1 cellular context compared by ENCODE assay signal in genomic region chr2:233867993-233868532, GRCh38.
TF ChIP-seq lines count a peak whose summit lies in the region.

Gene MSL3B, minus strand, starts transcription at chr2:233868386.

TF ChIP-seq in K562, 482 proteins besides CTCF, POLR2A, EP300 and RAD21 (continued from another document and continues in another):
- TF ChIP-seq ZBTB40 (IDR thresholded peaks at IDR 0.05) (no peak), ZBTB40 (CRISPR knock-in tag; IDR thresholded peaks at IDR 0.05) (no peak), PPARD (CRISPR knock-in tag; IDR thresholded peaks at IDR 0.05) (no peak), POLR2G (IDR thresholded peaks at IDR 0.05; ENCODE audit: low read depth, low read length) (peak; percentile 85), NCOA6 (IDR thresholded peaks at IDR 0.05) (peak; percentile 66; the same call in 1 of the 2 replicates), ZNF41 (CRISPR knock-in tag; conservative IDR thresholded peaks at IDR 0.05) (no peak), SMAD3 (CRISPR knock-in tag; conservative IDR thresholded peaks at IDR 0.05) (no peak), FOXO4 (CRISPR knock-in tag; IDR thresholded peaks at IDR 0.05) (no peak), KDM5B (IDR thresholded peaks at IDR 0.05; ENCODE audit: insufficient replicate concordance, low read depth, low read length) (peak; percentile 52), ZFP1 (CRISPR knock-in tag; IDR thresholded peaks at IDR 0.05) (no peak), ARID2 (IDR thresholded peaks at IDR 0.05) (no peak), ZNF830 (CRISPR knock-in tag; IDR thresholded peaks at IDR 0.05) (no peak), E2F6 (IDR thresholded peaks at IDR 0.05; ENCODE audit: borderline replicate concordance in 1 of 2, extremely low read depth in 1 of 2, insufficient read depth in 1 of 2, insufficient read length in 1 of 2, low read depth in 1 of 2, low read length in 1 of 2, poor library complexity in 1 of 2, severe bottlenecking in 1 of 2) (peak; percentile 59 to 89), MED1 (CRISPR knock-in tag; IDR thresholded peaks at IDR 0.05; ENCODE audit: borderline replicate concordance) (no peak), NR2C1 (IDR thresholded peaks at IDR 0.05) (no peak), NR2C1 (tag; IDR thresholded peaks at IDR 0.05) (no peak), CHD1 (IDR thresholded peaks at IDR 0.05; ENCODE audit: low read length) (no peak), CREBBP (IDR thresholded peaks at IDR 0.05; ENCODE audit: low read depth, low read length) (no peak), TRIM25 (IDR thresholded peaks at IDR 0.05; ENCODE audit: borderline replicate concordance) (no peak), ZNF740 (CRISPR knock-in tag; IDR thresholded peaks at IDR 0.05) (no peak), ZNF740 (tag; IDR thresholded peaks at IDR 0.05) (no peak), FOXP4 (CRISPR knock-in tag; IDR thresholded peaks at IDR 0.05; ENCODE audit: borderline replicate concordance) (no peak), HMBOX1 (IDR thresholded peaks at IDR 0.05) (no peak), NR1H2 (CRISPR knock-in tag; IDR thresholded peaks at IDR 0.05) (no peak), THAP7 (CRISPR knock-in tag; IDR thresholded peaks at IDR 0.05) (no peak), STAT6 (CRISPR knock-in tag; IDR thresholded peaks at IDR 0.05) (no peak), TAF9B (IDR thresholded peaks at IDR 0.05; ENCODE audit: partially characterized antibody) (no peak), CTBP1 (IDR thresholded peaks at IDR 0.05; ENCODE audit: borderline replicate concordance) (no peak), BHLHE40 (IDR thresholded peaks at IDR 0.05; ENCODE audit: low read length) (no peak), CGGBP1 (CRISPR knock-in tag; IDR thresholded peaks at IDR 0.05) (no peak), PHB2 (IDR thresholded peaks at IDR 0.05; ENCODE audit: low read depth) (no peak), ERF (CRISPR knock-in tag; IDR thresholded peaks at IDR 0.05) (no peak), HSF4 (CRISPR knock-in tag; IDR thresholded peaks at IDR 0.05; ENCODE audit: borderline replicate concordance) (no peak), BCL6 (CRISPR knock-in tag; IDR thresholded peaks at IDR 0.05) (no peak), ZBTB17 (CRISPR knock-in tag; IDR thresholded peaks at IDR 0.05) (no peak), ZNF77 (CRISPR knock-in tag; IDR thresholded peaks at IDR 0.05) (no peak), RAD51 (IDR thresholded peaks at IDR 0.05; ENCODE audit: borderline replicate concordance, low read depth) (peak; percentile 22; the same call in 1 of the 2 replicates), EGR1 (conservative IDR thresholded peaks at IDR 0.05) (peak; percentile 75), ATF7 (IDR thresholded peaks at IDR 0.05) (0 out of 2 replicates have a peak, but pooled peaks have one; percentile 30), ZBTB43 (CRISPR knock-in tag; IDR thresholded peaks at IDR 0.05) (no peak), SOX6 (IDR thresholded peaks at IDR 0.05) (peak; percentile 54)
